In genomic region chr11:119907934-119908760, GRCh38 we compare ENCODE assay signal across 13 cellular contexts.
DNase-seq lines count a peak whose midpoint lies in the region; TF ChIP-seq lines count a peak whose summit lies in the region.
"Had no signal": no experiment of that assay in that cellular context is flagged by ENCODE, and none has a peak within 500 bp of the region (broad histone marks: within the 10 kb centered on the region; RNA-seq: fewer than 3 reads in every experiment).

No MANE protein-coding gene starts in this region.

- H4K20me1 ChIP-seq in BLaER1 = no peaks in the 10 kb centered on the region
- H4K20me1 ChIP-seq in hepatocyte (ENCODE audit: insufficient read depth, poor library complexity, severe bottlenecking) = no peaks in the 10 kb centered on the region

- H3K27me3 ChIP-seq in BLaER1 (no peaks in the 10 kb centered on the region), hepatocyte (no peaks in the 10 kb centered on the region)
- H3K27me3 ChIP-seq: adrenal gland had no signal

- H3K9me3 ChIP-seq in BLaER1 (no peaks in the 10 kb centered on the region), hepatocyte (ENCODE audit: low read depth) (no peaks in the 10 kb centered on the region)
- H3K9me3 ChIP-seq: adrenal gland had no signal

- 37% methylated on average over 13 of the region's 15 CpGs for WGBS in hepatocyte (ENCODE audit: low lambda C conversion rate, missing lambda C conversion rate)

- H3K9ac ChIP-seq in BLaER1 = peak overlapping the region; percentile 56; the same call in 1 of the 2 replicates

- H3K4me1 ChIP-seq in BLaER1 (peaks cover 54% of the 10 kb centered on the region), hepatocyte (ENCODE audit: insufficient read depth) (peaks cover 27% of the 10 kb centered on the region)
- H3K4me1 ChIP-seq: adrenal gland had no signal

- DNase-seq in NCI-H1092 (lab: John Stamatoyannopoulos, UW) (peak; percentile 40), SK-N-DZ (ENCODE audit: low spot score) (peak; percentile 61), hepatocyte (ENCODE audit: low spot score) (no peak), iPS-NIHi7 (ENCODE audit: extremely low spot score) (no peak), SW 1271 (lab: John Stamatoyannopoulos, UW) (no peak), globus pallidus (ENCODE audit: low spot score) (no peak), SW480 (ENCODE audit: low spot score) (no peak)
- DNase-seq: activated T-cell treated with anti-CD3 and anti-CD28 coated beads, Interleukin-2, amount 50 U/mL, for 4 hours; adrenal gland; effector CD4-positive, alpha-beta T cell; NCI-H446; SIG-M5 had no signal

- H3K27ac ChIP-seq in BLaER1 = peak overlapping the region; percentile 48; the same call in 1 of the 2 replicates
- peak overlapping the region; percentile 62 for H3K27ac ChIP-seq in hepatocyte

- no peaks in the 10 kb centered on the region for H3K9me2 ChIP-seq in hepatocyte (replicated peaks; ENCODE audit: insufficient read depth)

- H3K4me3 ChIP-seq in BLaER1 = no peak overlapping the region
- no peak overlapping the region for H3K4me3 ChIP-seq in hepatocyte
- H3K4me3 ChIP-seq: adrenal gland had no signal

- no peak overlapping the region for H2AFZ ChIP-seq in hepatocyte

- no peaks in the 10 kb centered on the region for H3K79me2 ChIP-seq in hepatocyte

- TF ChIP-seq CTCF in hepatocyte (IDR thresholded peaks at IDR 0.05; ENCODE audit: poor library complexity) = no peak

- H3K4me2 ChIP-seq in BLaER1 = peak overlapping the region; percentile 86
- H3K4me2 ChIP-seq in hepatocyte = peak overlapping the region; percentile 27

- H3K36me3 ChIP-seq in BLaER1 = no peaks in the 10 kb centered on the region
- H3K36me3 ChIP-seq in hepatocyte (replicated peaks; ENCODE audit: insufficient read depth, low read depth) = no peaks in the 10 kb centered on the region
- H3K36me3 ChIP-seq: adrenal gland had no signal

Comparison
In these comparisons a context has a peak if more than half of its experiments do, and no peak if none do; other contexts are left out.
1. DNase-seq: peak in NCI-H1092 (single experiment) and SK-N-DZ (single experiment); none in hepatocyte (single experiment), iPS-NIHi7 (single experiment), SW 1271 (0 of 2), globus pallidus (single experiment) and SW480 (single experiment).